ENCODE assay signal across 9 cellular contexts in the genomic region with DNA sequence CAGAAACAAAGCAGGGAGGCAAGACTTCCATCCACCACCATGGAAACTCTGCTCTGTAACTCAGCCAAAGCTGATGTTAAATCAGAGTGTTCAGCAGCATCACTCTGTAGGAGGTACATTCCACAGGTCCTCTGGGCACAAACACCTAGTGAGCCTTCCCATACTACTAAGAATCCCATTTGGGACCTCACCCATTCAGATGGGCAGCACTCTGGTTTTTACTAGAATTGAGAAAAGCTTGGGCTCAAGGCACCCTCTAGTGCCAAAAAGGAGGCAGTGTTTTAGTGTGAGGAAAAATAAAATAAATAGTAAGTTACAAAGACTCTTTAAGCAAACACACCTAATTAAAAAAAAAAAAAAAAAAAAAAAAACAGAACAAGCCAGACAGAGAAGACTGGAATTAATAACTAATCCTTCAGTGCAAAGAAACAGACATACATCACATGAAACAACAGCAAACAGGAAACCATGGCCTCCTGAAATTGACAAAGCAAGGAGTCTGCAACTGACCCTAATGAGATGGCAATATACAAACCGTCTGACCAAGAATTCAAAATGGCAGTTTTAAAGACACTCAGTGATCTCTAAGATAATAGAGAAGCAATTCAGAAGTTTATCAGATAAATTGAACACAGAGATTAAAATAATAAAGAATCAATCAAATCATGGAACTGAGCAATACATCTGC.
DNase-seq lines count a peak whose midpoint lies in the region; ATAC-seq, FAIRE-seq and TF ChIP-seq lines count a peak whose summit lies in the region.
"Had no signal": no experiment of that assay in that cellular context is flagged by ENCODE, and none has a peak within 500 bp of the region (broad histone marks: within the 10 kb centered on the region; RNA-seq: fewer than 3 reads in every experiment).

No MANE protein-coding gene starts in this region.

- DNase-seq in BJ (ENCODE audit: low read depth) (no peak), SK-N-DZ (ENCODE audit: low spot score) (peak; percentile 24), fibroblast of villous mesenchyme (ENCODE audit: low read depth) (peak; percentile 36), upper lobe of left lung (no peak), HTR-8/SVneo (ENCODE audit: insufficient read length, low spot score) (no peak), left lobe of liver (ENCODE audit: low spot score) (no peak)

- TF ChIP-seq CTCF in BJ (IDR thresholded peaks at IDR 0.05; ENCODE audit: insufficient read depth, low read depth, low read length) (peak; percentile 64), fibroblast of villous mesenchyme (IDR thresholded peaks at IDR 0.05; ENCODE audit: insufficient read depth, low read depth, low read length) (peak; percentile 65), upper lobe of left lung (IDR thresholded peaks at IDR 0.05) (no peak)

- WGBS in upper lobe of left lung, 2 donors, result 69 to 70% methylated on average over 1 of the region's 1 CpG

- H3K4me1 ChIP-seq in upper lobe of left lung, result no peaks in the 10 kb centered on the region

- TF ChIP-seq EP300 in upper lobe of left lung (IDR thresholded peaks at IDR 0.05), result no peak

- H3K36me3 ChIP-seq in BJ (ENCODE audit: control insufficient read depth, insufficient read depth, low read length), result no peaks in the 10 kb centered on the region
- no peaks in the 10 kb centered on the region for H3K36me3 ChIP-seq in upper lobe of left lung

- ATAC-seq in GM21381 (IDR thresholded peaks at IDR 0.05; ENCODE audit: unreplicated experiment) (peak; percentile 57), upper lobe of left lung (ENCODE audit: low FRiP score in 2 of 2) (no peak), GM21360 (IDR thresholded peaks at IDR 0.05; ENCODE audit: unreplicated experiment) (no peak), left lobe of liver (no peak)

- no peak for TF ChIP-seq POLR2A in upper lobe of left lung (IDR thresholded peaks at IDR 0.05)

- H3K4me3 ChIP-seq in BJ (ENCODE audit: low read depth, low read length) (no peak overlapping the region), fibroblast of villous mesenchyme (ENCODE audit: low read depth, low read length) (no peak overlapping the region), upper lobe of left lung (no peak overlapping the region)

- CTCF ChIA-PET in BJ (lab: Yijun Ruan, JAX), result interaction anchor here (0.6 to 5.5 kb wide), 11 partner anchors 11 to 547 kb away, joined by 3 to 53 read pairs (median 5); no protein-coding TSS in a partner anchor

- FAIRE-seq in HTR-8/SVneo (lab: Jason Lieb, UNC), result no peak
- FAIRE-seq: endometrium had no signal

- POLR2A ChIA-PET in BJ (lab: Charles Lee), result no interaction called here

- peaks cover 0 to 11% (median 4%) of the 10 kb centered on the region in 4 donors for H3K9me3 ChIP-seq in upper lobe of left lung

- no peaks in the 10 kb centered on the region for H3K27me3 ChIP-seq in BJ (ENCODE audit: control insufficient read depth, insufficient read depth, low read length)
- H3K27me3 ChIP-seq in upper lobe of left lung, result no peaks in the 10 kb centered on the region

- no peak overlapping the region for H3K27ac ChIP-seq in upper lobe of left lung

Comparison
In these comparisons a context has a peak if more than half of its experiments do, and no peak if none do; other contexts are left out.
1. DNase-seq: peak in SK-N-DZ (single experiment) and fibroblast of villous mesenchyme (single experiment); none in BJ (single experiment), upper lobe of left lung (0 of 2), HTR-8/SVneo (single experiment) and left lobe of liver (single experiment).
2. CTCF ChIP-seq: peak in BJ (single experiment) and fibroblast of villous mesenchyme (single experiment); none in upper lobe of left lung (0 of 6).